ENCODE assay signal across 16 cellular contexts in genomic region chr2:54161660-54162059, GRCh38. TPM values are rescaled to one million over a fixed set of nuclear protein-coding genes. Genes with fewer than 3 reads are reported as not detected.
DNase-seq lines count a peak whose midpoint lies in the region; ATAC-seq and TF ChIP-seq lines count a peak whose summit lies in the region.
"Had no signal": no experiment of that assay in that cellular context is flagged by ENCODE, and none has a peak within 500 bp of the region (broad histone marks: within the 10 kb centered on the region; RNA-seq: fewer than 3 reads in every experiment).

No MANE protein-coding gene starts in this region.

- H2BK12ac ChIP-seq in mesenchymal stem cell (ENCODE audit: low read length in 2 of 2) = no peak overlapping the region

- H4K91ac ChIP-seq in mesenchymal stem cell (ENCODE audit: low read length) = no peak overlapping the region

- no peaks in the 10 kb centered on the region for H3K79me1 ChIP-seq in mesenchymal stem cell (replicated peaks; ENCODE audit: low read length, poor library complexity, severe bottlenecking)

- H2BK15ac ChIP-seq in mesenchymal stem cell (ENCODE audit: low read depth, poor library complexity, severe bottlenecking) = no peak overlapping the region

- no peak overlapping the region for H2BK5ac ChIP-seq in mesenchymal stem cell (ENCODE audit: low read depth, low read length, poor library complexity, severe bottlenecking)

- H3K27me3 ChIP-seq in mesenchymal stem cell (ENCODE audit: control insufficient read depth in 1 of 2, insufficient read depth in 1 of 2, low read length in 2 of 2) (no peaks in the 10 kb centered on the region), prostate gland (replicated peaks; ENCODE audit: insufficient read depth) (no peaks in the 10 kb centered on the region)

- no peak for TF ChIP-seq POLR2A in prostate gland (IDR thresholded peaks at IDR 0.05)

- peak overlapping the region; percentile 1 for H3K9ac ChIP-seq in mesenchymal stem cell (ENCODE audit: low read length)

- H2AK5ac ChIP-seq in mesenchymal stem cell (ENCODE audit: low read length, severe bottlenecking) = no peak overlapping the region

- POLR2A ChIA-PET in HEK293T (lab: Yijun Ruan, JAX) = no interaction called here

- H3K23ac ChIP-seq in mesenchymal stem cell (ENCODE audit: low read length in 2 of 2) = no peak overlapping the region

- H3K18ac ChIP-seq in mesenchymal stem cell (ENCODE audit: low read depth in 1 of 2, low read length in 2 of 2) = no peak overlapping the region

- H3K27ac ChIP-seq in mesenchymal stem cell (ENCODE audit: low read length, poor library complexity, severe bottlenecking) (no peak overlapping the region), prostate gland (no peak overlapping the region), coronary artery (no peak overlapping the region)

- TF ChIP-seq CTCF in AG09319 (IDR thresholded peaks at IDR 0.05; ENCODE audit: low read depth, low read length) (peak; percentile 17), choroid plexus epithelial cell (conservative IDR thresholded peaks at IDR 0.05; ENCODE audit: low read depth, low read length) (peak; percentile 30), prostate gland (IDR thresholded peaks at IDR 0.05) (no peak), coronary artery (IDR thresholded peaks at IDR 0.05) (no peak)

- H3K4me3 ChIP-seq in choroid plexus epithelial cell (ENCODE audit: low read depth, low read length) = no peak overlapping the region
- no peak overlapping the region for H3K4me3 ChIP-seq in mesenchymal stem cell (ENCODE audit: insufficient read depth in 1 of 2, low read depth in 1 of 2, low read length in 2 of 2)
- H3K4me3 ChIP-seq in prostate gland = no peak overlapping the region
- H3K4me3 ChIP-seq in coronary artery = no peak overlapping the region
- H3K4me3 ChIP-seq: GM12878 had no signal

- CTCF ChIA-PET in HEK293T (lab: Yijun Ruan, JAX) = interaction anchor here (0.7 to 0.9 kb wide), 2 partner anchors 25 to 264 kb away, joined by 3 to 4 read pairs; no protein-coding TSS in a partner anchor

- no peak for ATAC-seq in HG03159 (IDR thresholded peaks at IDR 0.05; ENCODE audit: unreplicated experiment)
- ATAC-seq: GM12878, Right ventricle myocardium inferior had no signal

- no CpG with 5 or more reads among the region's 1 CpG for WGBS in mesenchymal stem cell
- WGBS in prostate gland = 77% methylated on average over 1 of the region's 1 CpG

- DNase-seq in AG09319 (ENCODE audit: extremely low read depth, low read depth) (no peak), HT-29 (ENCODE audit: low spot score) (peak; percentile 2), choroid plexus epithelial cell (ENCODE audit: low read depth) (peak; percentile 20), mesenchymal stem cell (no peak), prostate gland (ENCODE audit: low spot score) (no peak), HEK293T (ENCODE audit: extremely low spot score) (no peak), coronary artery (ENCODE audit: low spot score) (no peak)
- DNase-seq: activated effector memory CD4-positive, alpha-beta T cell treated with anti-CD3 and anti-CD28 coated beads, Interleukin-2, amount 50 U/mL, for 16 hours; C1 segment of cervical spinal cord; DND-41; NCI-H187; NCI-H69; posterior cingulate gyrus had no signal

- no peak overlapping the region for H2AFZ ChIP-seq in mesenchymal stem cell (ENCODE audit: low read depth, low read length)

- no peak overlapping the region for H3K14ac ChIP-seq in mesenchymal stem cell (ENCODE audit: low read length in 2 of 2)

- intact Hi-C loops in prostate gland (cut with DNase I) = no loop called here

- H3K4me1 ChIP-seq in mesenchymal stem cell (ENCODE audit: control insufficient read depth, insufficient read depth, low read depth, low read length) (no peaks in the 10 kb centered on the region), prostate gland (replicated peaks) (no peaks in the 10 kb centered on the region)

- H3K9me3 ChIP-seq in mesenchymal stem cell (ENCODE audit: control insufficient read depth, low read length) (no peaks in the 10 kb centered on the region), prostate gland (no peaks in the 10 kb centered on the region)

- no peak overlapping the region for H4K8ac ChIP-seq in mesenchymal stem cell (ENCODE audit: low read length)

- no peak overlapping the region for H3K4me2 ChIP-seq in mesenchymal stem cell (ENCODE audit: low read length, poor library complexity, severe bottlenecking)

- H3K4ac ChIP-seq in mesenchymal stem cell (ENCODE audit: low read depth in 1 of 2, low read length in 2 of 2) = no peak overlapping the region

- H2BK120ac ChIP-seq in mesenchymal stem cell (ENCODE audit: low read depth, low read length) = no peak overlapping the region

- no peaks in the 10 kb centered on the region for H3K36me3 ChIP-seq in mesenchymal stem cell (ENCODE audit: control insufficient read depth in 1 of 2, insufficient read depth in 2 of 2, low read depth in 1 of 2, low read length in 2 of 2)
- H3K36me3 ChIP-seq in prostate gland = no peaks in the 10 kb centered on the region

TF ChIP-seq in HEK293T, 16 proteins besides CTCF, POLR2A, EP300 and RAD21:
- no peak for TF ChIP-seq LEF1 (IDR thresholded peaks at IDR 0.05; ENCODE audit: borderline replicate concordance)
- TF ChIP-seq SUZ12 (IDR thresholded peaks at IDR 0.05) = no peak
- no peak for TF ChIP-seq CTBP1 (IDR thresholded peaks at IDR 0.05; ENCODE audit: borderline replicate concordance)
- TF ChIP-seq ELF4 (IDR thresholded peaks at IDR 0.05) = no peak
- TF ChIP-seq BHLHE40 (IDR thresholded peaks at IDR 0.05; ENCODE audit: borderline replicate concordance) = no peak
- no peak for TF ChIP-seq L3MBTL2 (conservative IDR thresholded peaks at IDR 0.05)
- TF ChIP-seq ZNF384 (IDR thresholded peaks at IDR 0.05) = no peak
- no peak for TF ChIP-seq SP1 (IDR thresholded peaks at IDR 0.05)
- TF ChIP-seq FOXM1 (IDR thresholded peaks at IDR 0.05; ENCODE audit: borderline replicate concordance) = no peak
- no peak for TF ChIP-seq TARDBP (IDR thresholded peaks at IDR 0.05)

RNA-seq across cellular contexts. Expression of gene ACYP2, which starts 46.2 kb away (rescaled TPM):
- total RNA-seq in HT-29 (2014; rRNA removed; shearing (Covaris generic)) = 5.1 and 8.4 TPM in 2 replicates
- polyA plus RNA-seq in mesenchymal stem cell (2013, experiment 1 of 2) = 10.3 TPM
- 12.4 TPM for polyA plus RNA-seq in mesenchymal stem cell (2013, experiment 2 of 2)
- total RNA-seq in prostate gland = 10 to 100 TPM; 30.6 to 39.7 TPM

Comparison
In these comparisons a context has a peak if more than half of its experiments do, and no peak if none do; other contexts are left out.
1. DNase-seq: peak in HT-29 (single experiment) and choroid plexus epithelial cell (single experiment); none in AG09319 (single experiment), mesenchymal stem cell (single experiment), prostate gland (single experiment), HEK293T (single experiment) and coronary artery (single experiment).
2. CTCF ChIP-seq: peak in AG09319 (single experiment) and choroid plexus epithelial cell (single experiment); none in prostate gland (0 of 4) and coronary artery (single experiment).